ENCODE assay signal across 10 cellular contexts in genomic region chr9:117415584-117415937, GRCh38. TPM values are rescaled to one million over a fixed set of nuclear protein-coding genes. Genes with fewer than 3 reads are reported as not detected.
DNase-seq lines count a peak whose midpoint lies in the region; ATAC-seq and TF ChIP-seq lines count a peak whose summit lies in the region.
"Had no signal": no experiment of that assay in that cellular context is flagged by ENCODE, and none has a peak within 500 bp of the region (broad histone marks: within the 10 kb centered on the region; RNA-seq: fewer than 3 reads in every experiment).

No MANE protein-coding gene starts in this region.

- H3K36me3 Mint-ChIP-seq in glutamatergic neuron (ENCODE audit: unreplicated experiment) (no peaks in the 10 kb centered on the region), progenitor cell of endocrine pancreas (ENCODE audit: insufficient read depth) (no peaks in the 10 kb centered on the region), CD14-positive monocyte (no peaks in the 10 kb centered on the region)

- H3K4me3 Mint-ChIP-seq in glutamatergic neuron (ENCODE audit: unreplicated experiment) (no peak overlapping the region), progenitor cell of endocrine pancreas (ENCODE audit: low read depth) (no peak overlapping the region), CD14-positive monocyte (no peak overlapping the region)

- H3K4me1 Mint-ChIP-seq in glutamatergic neuron (ENCODE audit: low read depth, unreplicated experiment) (peaks cover 5% of the 10 kb centered on the region), progenitor cell of endocrine pancreas (ENCODE audit: low read depth) (peaks cover 11% of the 10 kb centered on the region), CD14-positive monocyte (no peaks in the 10 kb centered on the region)

- intact Hi-C loops in CD14-positive monocyte (cut with micrococcal nuclease), result no loop called here

- no peak overlapping the region for H3K27ac Mint-ChIP-seq in glutamatergic neuron (ENCODE audit: unreplicated experiment)
- H3K27ac Mint-ChIP-seq in progenitor cell of endocrine pancreas, result no peak overlapping the region
- H3K27ac Mint-ChIP-seq in CD14-positive monocyte, result no peak overlapping the region

- no peak for ATAC-seq in GM19455 (IDR thresholded peaks at IDR 0.05; ENCODE audit: unreplicated experiment)

- peak; percentile 4 for DNase-seq in GM03348 (ENCODE audit: low spot score)
- DNase-seq in SK-N-DZ (ENCODE audit: low spot score), result peak; percentile 41
- DNase-seq in glutamatergic neuron, result peak; percentile 63
- DNase-seq in progenitor cell of endocrine pancreas (ENCODE audit: low spot score, unreplicated experiment), result no peak
- DNase-seq in CD14-positive monocyte (ENCODE audit: low spot score), result no peak
- no peak for DNase-seq in 8988T
- no peak for DNase-seq in NCI-H1092 (lab: John Stamatoyannopoulos, UW)
- DNase-seq: activated CD4-positive, alpha-beta T cell treated with anti-CD3 and anti-CD28 coated beads, Interleukin-2, amount 50 U/mL, for 4 hours; NCI-H1694 treated with DMSO at 0.1 percent for 48 hours had no signal

- peaks cover 5% of the 10 kb centered on the region for H3K27me3 Mint-ChIP-seq in glutamatergic neuron (ENCODE audit: unreplicated experiment)
- peaks cover 10% of the 10 kb centered on the region for H3K27me3 Mint-ChIP-seq in progenitor cell of endocrine pancreas
- peaks cover 34 to 38% (median 36%) of the 10 kb centered on the region in 3 donors for H3K27me3 Mint-ChIP-seq in CD14-positive monocyte (ENCODE audit: low read depth in 3 of 3)

- TF ChIP-seq CTCF in glutamatergic neuron (IDR thresholded peaks at IDR 0.05; ENCODE audit: partially characterized antibody, unreplicated experiment), result peak; percentile 25
- TF ChIP-seq CTCF in progenitor cell of endocrine pancreas (IDR thresholded peaks at IDR 0.05; ENCODE audit: unreplicated experiment), result peak; percentile 25
- TF ChIP-seq CTCF in CD14-positive monocyte (IDR thresholded peaks at IDR 0.05), result no peak

- H3K9me3 Mint-ChIP-seq in glutamatergic neuron (ENCODE audit: unreplicated experiment) (peaks cover 4% of the 10 kb centered on the region), progenitor cell of endocrine pancreas (ENCODE audit: low read depth) (no peaks in the 10 kb centered on the region), CD14-positive monocyte (peaks cover 0 to 14% (median 2%) of the 10 kb centered on the region in 7 donors)

RNA-seq across cellular contexts. Expression of gene ASTN2, which starts 0.7 kb away (rescaled TPM):
- 10.8 and 11.0 TPM in 2 replicates for polyA plus RNA-seq in SK-N-DZ (2014; cell fraction: cytosol; rRNA removed)
- polyA plus RNA-seq in SK-N-DZ (2014; cell fraction: nucleus; rRNA removed), result 4.7 and 5.3 TPM in 2 replicates
- total RNA-seq in glutamatergic neuron (ENCODE audit: unreplicated experiment) (134 TPM), progenitor cell of endocrine pancreas (27.1 and 29.0 TPM in 2 replicates)
- not detected for polyA plus RNA-seq in CD14-positive monocyte

Comparison
In these comparisons a context has a peak if more than half of its experiments do, and no peak if none do; other contexts are left out.
1. DNase-seq: peak in GM03348 (single experiment), SK-N-DZ (single experiment) and glutamatergic neuron (single experiment); none in progenitor cell of endocrine pancreas (single experiment), CD14-positive monocyte (single experiment), 8988T (single experiment) and NCI-H1092 (single experiment).